Comparison of ENCODE assay signal across 20 cellular contexts in genomic region chr11:130874396-130874795, GRCh38. TPM values are rescaled to one million over a fixed set of nuclear protein-coding genes. Genes with fewer than 3 reads are reported as not detected.
DNase-seq lines count a peak whose midpoint lies in the region; ATAC-seq, FAIRE-seq and TF ChIP-seq lines count a peak whose summit lies in the region.
"Had no signal": no experiment of that assay in that cellular context is flagged by ENCODE, and none has a peak within 500 bp of the region (broad histone marks: within the 10 kb centered on the region; RNA-seq: fewer than 3 reads in every experiment).

No MANE protein-coding gene starts in this region.

- DNase-seq in left ventricle myocardium inferior: no peak
- no peak for DNase-seq in Right ventricle myocardium inferior (ENCODE audit: missing footprints)
- DNase-seq in chondrocyte (ENCODE audit: low spot score): no peak
- DNase-seq in mesenchymal stem cell: no peak
- no peak for DNase-seq in kidney
- no peak for DNase-seq in cerebellar cortex (ENCODE audit: low spot score)
- DNase-seq in testis: no peak
- DNase-seq: activated CD8-positive, alpha-beta memory T cell treated with anti-CD3 and anti-CD28 coated beads for 24 hours; activated effector memory CD4-positive, alpha-beta T cell treated with anti-CD3 and anti-CD28 coated beads, Interleukin-2, amount 50 U/mL, for 16 hours; effector memory CD4-positive, alpha-beta T cell; NCI-H2029 treated with DMSO at 0.1 percent for 48 hours; upper lobe of left lung; WERI-Rb-1 had no signal

- no peak overlapping the region for H3K14ac ChIP-seq in mesenchymal stem cell (ENCODE audit: low read length in 2 of 2)

- H2BK15ac ChIP-seq in mesenchymal stem cell (ENCODE audit: low read depth, poor library complexity, severe bottlenecking): no peak overlapping the region

- no peak overlapping the region for H2AK5ac ChIP-seq in mesenchymal stem cell (ENCODE audit: low read length, severe bottlenecking)

- peak overlapping the region; percentile 69 for H3K27ac ChIP-seq in left ventricle myocardium inferior (replicated peaks)
- peak overlapping the region; percentile 75 for H3K27ac ChIP-seq in mesenchymal stem cell (ENCODE audit: low read length, poor library complexity, severe bottlenecking)
- H3K27ac ChIP-seq in kidney (ENCODE audit: low read depth in 2 of 2, low read length in 2 of 2): no peak overlapping the region
- no peak overlapping the region for H3K27ac ChIP-seq in testis
- H3K27ac ChIP-seq: breast epithelium, upper lobe of left lung, WERI-Rb-1 had no signal

- ATAC-seq in Right ventricle myocardium inferior (no peak), GM21737 (IDR thresholded peaks at IDR 0.05; ENCODE audit: unreplicated experiment) (no peak)
- ATAC-seq: Panc1 had no signal

- TF ChIP-seq CTCF in left ventricle myocardium inferior (IDR thresholded peaks at IDR 0.05; ENCODE audit: borderline replicate concordance) (no peak), chondrocyte (IDR thresholded peaks at IDR 0.05) (no peak), kidney (IDR thresholded peaks at IDR 0.05; ENCODE audit: borderline replicate concordance, extremely low read depth, insufficient read depth) (no peak), testis (IDR thresholded peaks at IDR 0.05) (no peak)

- H3K4me3 ChIP-seq in left ventricle myocardium inferior: no peak overlapping the region
- no peak overlapping the region for H3K4me3 ChIP-seq in mesenchymal stem cell (ENCODE audit: insufficient read depth in 1 of 2, low read depth in 1 of 2, low read length in 2 of 2)
- no peak overlapping the region for H3K4me3 ChIP-seq in kidney (ENCODE audit: low read length in 2 of 2)
- no peak overlapping the region for H3K4me3 ChIP-seq in testis
- H3K4me3 ChIP-seq: breast epithelium, lung, upper lobe of left lung had no signal

- no CpG with 5 or more reads among the region's 1 CpG for WGBS in mesenchymal stem cell
- 0 to 47% methylated on average over 1 of the region's 1 CpG for WGBS in testis, 2 donors

- no peak overlapping the region for H2BK120ac ChIP-seq in mesenchymal stem cell (ENCODE audit: low read depth, low read length)

- H3K9ac ChIP-seq in mesenchymal stem cell (ENCODE audit: low read length): peak overlapping the region; percentile 70
- H3K9ac ChIP-seq in kidney (ENCODE audit: low read length in 2 of 2): no peak overlapping the region

- no peak overlapping the region for H2BK12ac ChIP-seq in mesenchymal stem cell (ENCODE audit: low read length in 2 of 2)

- no peaks in the 10 kb centered on the region for H3K79me1 ChIP-seq in mesenchymal stem cell (replicated peaks; ENCODE audit: low read length, poor library complexity, severe bottlenecking)

- TF ChIP-seq POLR2A in testis (IDR thresholded peaks at IDR 0.05): no peak

- H3K36me3 ChIP-seq in left ventricle myocardium inferior (peaks cover 55% of the 10 kb centered on the region), mesenchymal stem cell (ENCODE audit: control insufficient read depth in 1 of 2, insufficient read depth in 2 of 2, low read depth in 1 of 2, low read length in 2 of 2) (peaks cover 22 to 87% of the 10 kb centered on the region in 2 experiments), kidney (ENCODE audit: control insufficient read depth in 1 of 2, insufficient read depth in 2 of 2, low read length in 2 of 2) (peaks cover 29 to 31% of the 10 kb centered on the region in 2 donors), testis (ENCODE audit: low read depth, missing control alignments) (no peaks in the 10 kb centered on the region)
- H3K36me3 ChIP-seq: breast epithelium had no signal

- no peak overlapping the region for H4K91ac ChIP-seq in mesenchymal stem cell (ENCODE audit: low read length)

- FAIRE-seq in kidney (lab: Jason Lieb, UNC): no peak
- FAIRE-seq: G401.6, GM12892, HTR-8/SVneo had no signal

- H3K27me3 Mint-ChIP-seq in chondrocyte (ENCODE audit: low read depth): no peaks in the 10 kb centered on the region

- peaks cover 73% of the 10 kb centered on the region for H3K4me1 ChIP-seq in left ventricle myocardium inferior
- H3K4me1 ChIP-seq in mesenchymal stem cell (ENCODE audit: control insufficient read depth, insufficient read depth, low read depth, low read length): no peaks in the 10 kb centered on the region
- no peaks in the 10 kb centered on the region for H3K4me1 ChIP-seq in kidney (ENCODE audit: control insufficient read depth in 1 of 2, insufficient read depth in 1 of 2, low read depth in 1 of 2, low read length in 2 of 2)
- H3K4me1 ChIP-seq in testis: no peaks in the 10 kb centered on the region
- H3K4me1 ChIP-seq: breast epithelium had no signal

- H3K4ac ChIP-seq in mesenchymal stem cell (ENCODE audit: low read depth in 1 of 2, low read length in 2 of 2): no peak overlapping the region

- peaks cover 56% of the 10 kb centered on the region for H3K36me3 Mint-ChIP-seq in chondrocyte (ENCODE audit: low read depth)

- no peak overlapping the region for H2BK5ac ChIP-seq in mesenchymal stem cell (ENCODE audit: low read depth, low read length, poor library complexity, severe bottlenecking)

- H3K4me1 Mint-ChIP-seq in chondrocyte (ENCODE audit: low read depth): peaks cover 46% of the 10 kb centered on the region

- no peak overlapping the region for H3K18ac ChIP-seq in mesenchymal stem cell (ENCODE audit: low read depth in 1 of 2, low read length in 2 of 2)

- H2AFZ ChIP-seq in mesenchymal stem cell (ENCODE audit: low read depth, low read length): no peak overlapping the region

- H3K4me3 Mint-ChIP-seq in chondrocyte (ENCODE audit: unreplicated experiment): no peak overlapping the region

- no peak overlapping the region for H3K4me2 ChIP-seq in mesenchymal stem cell (ENCODE audit: low read length, poor library complexity, severe bottlenecking)

- peak overlapping the region; percentile 89 for H3K27ac Mint-ChIP-seq in chondrocyte (ENCODE audit: unreplicated experiment)

- intact Hi-C loops in left ventricle myocardium inferior (cut with micrococcal nuclease): no loop called here
- intact Hi-C loops in Right ventricle myocardium inferior (cut with DNase I): no loop called here
- intact Hi-C loops in kidney (cut with DNase I): no loop called here
- intact Hi-C loops in testis (cut with DNase I; ENCODE audit: low total_unique reads): no loop called here

- H3K27me3 ChIP-seq in left ventricle myocardium inferior (ENCODE audit: low read depth) (no peaks in the 10 kb centered on the region), mesenchymal stem cell (ENCODE audit: control insufficient read depth in 1 of 2, insufficient read depth in 1 of 2, low read length in 2 of 2) (no peaks in the 10 kb centered on the region), testis (no peaks in the 10 kb centered on the region)
- H3K27me3 ChIP-seq: breast epithelium, upper lobe of left lung had no signal

- no peak overlapping the region for H3K23ac ChIP-seq in mesenchymal stem cell (ENCODE audit: low read length in 2 of 2)

- no peaks in the 10 kb centered on the region for H3K9me3 Mint-ChIP-seq in chondrocyte (ENCODE audit: low read depth)

- H3K9me3 ChIP-seq in left ventricle myocardium inferior (replicated peaks) (no peaks in the 10 kb centered on the region), mesenchymal stem cell (ENCODE audit: control insufficient read depth, low read length) (no peaks in the 10 kb centered on the region), kidney (ENCODE audit: control insufficient read depth in 1 of 2, low read length in 2 of 2) (no peaks in the 10 kb centered on the region), testis (no peaks in the 10 kb centered on the region)
- H3K9me3 ChIP-seq: breast epithelium, upper lobe of left lung had no signal

- H4K8ac ChIP-seq in mesenchymal stem cell (ENCODE audit: low read length): no peak overlapping the region

RNA-seq across cellular contexts. Expression of gene SNX19, which starts 41.9 kb away (rescaled TPM):
- total RNA-seq in left ventricle myocardium inferior (56.0 TPM), Right ventricle myocardium inferior (54.9 TPM), chondrocyte (55.8 to 71.6 TPM (median 55.9 TPM) in 3 replicates), kidney (67.5 TPM), testis (100 to 1,000 TPM; 131 to 153 TPM)
- 31.9 TPM for polyA plus RNA-seq in mesenchymal stem cell (2013, experiment 1 of 2)
- polyA plus RNA-seq in mesenchymal stem cell (2013, experiment 2 of 2): 32.2 TPM
- polyA plus RNA-seq in kidney (ENCODE audit: insufficient read depth, low read depth, low replicate concordance) (16.9 TPM), testis (ENCODE audit: insufficient read depth, low read depth, low replicate concordance) (144 TPM)

Comparison
In these comparisons a context has a peak if more than half of its experiments do, and no peak if none do; other contexts are left out.
1. H3K27ac ChIP-seq: peak in left ventricle myocardium inferior (single experiment) and mesenchymal stem cell (single experiment); none in kidney (0 of 2) and testis (0 of 2).